25 cellular contexts compared by ENCODE assay signal in the genomic region with DNA sequence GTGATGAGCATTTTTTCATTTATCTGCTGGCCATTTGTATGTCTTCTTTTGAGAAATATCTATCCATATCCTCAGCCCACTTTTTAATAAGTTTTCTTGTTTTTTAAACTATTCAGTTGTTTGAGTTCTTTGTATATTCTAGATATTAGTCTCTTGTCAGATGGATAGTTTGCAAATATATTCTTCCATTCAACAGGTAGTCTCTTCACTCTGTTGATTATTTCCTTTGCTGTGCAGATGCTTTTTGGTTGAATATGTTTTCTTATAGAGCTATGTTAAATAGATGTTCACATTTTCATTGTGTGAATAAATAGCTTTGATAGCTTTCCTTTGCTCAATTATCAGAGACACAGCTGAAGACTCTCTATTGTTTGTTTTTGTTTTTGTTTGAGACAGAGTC.
"Had no signal": no experiment of that assay in that cellular context is flagged by ENCODE, and none has a peak within 500 bp of the region (broad histone marks: within the 10 kb centered on the region; RNA-seq: fewer than 3 reads in every experiment).

No MANE protein-coding gene starts in this region.

- H3K4me1 ChIP-seq: stomach, suprapubic skin, testis, thyroid gland, tibial artery, tibial nerve, transverse colon, upper lobe of left lung, upper lobe of right lung, uterus, vagina had no signal

- H3K4me3 ChIP-seq: stomach, suprapubic skin, testis, thoracic aorta, thyroid gland, tibial artery, tibial nerve, transverse colon, upper lobe of left lung, upper lobe of right lung, uterus, vagina had no signal

- FAIRE-seq: urothelium cell line had no signal

- H3K27ac ChIP-seq: stomach, suprapubic skin, testis, thoracic aorta, thyroid gland, tibial artery, tibial nerve, transverse colon, upper lobe of left lung, upper lobe of right lung, uterus, vagina had no signal

- H3K9me3 ChIP-seq: stomach, suprapubic skin, testis, thoracic aorta, thyroid gland, tibial artery, tibial nerve, transverse colon, upper lobe of left lung, upper lobe of right lung, uterus, vagina had no signal

- DNase-seq: stimulated activated CD4-positive, alpha-beta T cell treated with anti-CD3 and anti-CD28 coated beads, Interleukin-2, amount 100 ng/mL, for 48 hours; stimulated activated CD4-positive, alpha-beta T cell treated with anti-CD3 and anti-CD28 coated beads, Interleukin-4, amount 100 ng/mL, for 1 hour; stimulated activated CD4-positive, alpha-beta T cell treated with anti-CD3 and anti-CD28 coated beads, Interleukin-4, amount 100 ng/mL, for 24 hours; stimulated activated CD4-positive, alpha-beta T cell treated with anti-CD3 and anti-CD28 coated beads, Interleukin-4, amount 100 ng/mL, for 4 hours; stimulated activated CD8-positive, alpha-beta memory T cell treated with anti-CD3 and anti-CD28 coated beads, Interleukin-4, amount 100 ng/mL, for 48 hours; stimulated activated naive B cell treated with anti-CD40 and anti-IgM and Interleukin-4, amounts not matched to agents 10 μg/mL and 1 μg/mL and 100 μg/mL, for 72 hours; stimulated activated naive CD4-positive, alpha-beta T cell; stimulated activated naive CD4-positive, alpha-beta T cell treated with Interleukin-2 at 50 U/mL for 16 hours; stimulated activated naive CD8-positive, alpha-beta T cell treated with anti-CD3 and anti-CD28 coated beads, Interleukin-15, amount 100 ng/mL, for 72 hours; stimulated activated naive CD8-positive, alpha-beta T cell treated with anti-CD3 and anti-CD28 coated beads, Interleukin-15, Interleukin-2, amounts not matched to agents 100 U/mL and 50 U/mL, for 24 hours; stomach; substantia nigra; testis; thyroid gland; tibial artery; transverse colon; trophoblast cell; upper lobe of left lung; upper lobe of right lung; uterus had no signal

- H3K36me3 ChIP-seq: uterus had no signal
